ENCODE assay signal across 17 cellular contexts in genomic region chr14:76715927-76716200, GRCh38. TPM values are rescaled to one million over a fixed set of nuclear protein-coding genes. Genes with fewer than 3 reads are reported as not detected.
DNase-seq lines count a peak whose midpoint lies in the region; ATAC-seq and TF ChIP-seq lines count a peak whose summit lies in the region.
"Had no signal": no experiment of that assay in that cellular context is flagged by ENCODE, and none has a peak within 500 bp of the region (broad histone marks: within the 10 kb centered on the region; RNA-seq: fewer than 3 reads in every experiment).

No MANE protein-coding gene starts in this region.

- H3K27ac ChIP-seq in adrenal gland = peak overlapping the region; percentile 9 to 79 (median 66)
- H3K27ac ChIP-seq in right cardiac atrium (ENCODE audit: low read length) = peak overlapping the region; percentile 96
- H3K27ac ChIP-seq in parathyroid adenoma = peak overlapping the region; percentile 47
- peak overlapping the region in 1 of 4 donors; percentile 22 for H3K27ac ChIP-seq in Peyer's patch

- no peaks in the 10 kb centered on the region for H3K9me3 ChIP-seq in BE2C
- no peaks in the 10 kb centered on the region for H3K9me3 ChIP-seq in adrenal gland (replicated peaks in 1 of 3)
- no peaks in the 10 kb centered on the region for H3K9me3 ChIP-seq in right cardiac atrium (ENCODE audit: control insufficient read depth, low read length)
- H3K9me3 ChIP-seq in parathyroid adenoma (ENCODE audit: control insufficient read depth, low read length) = no peaks in the 10 kb centered on the region
- no peaks in the 10 kb centered on the region for H3K9me3 ChIP-seq in Peyer's patch

- peaks cover 25% of the 10 kb centered on the region for H3K4me1 ChIP-seq in BE2C
- H3K4me1 ChIP-seq in adrenal gland (replicated peaks in 1 of 2) = peaks cover 35 to 37% of the 10 kb centered on the region in 2 donors
- peaks cover 20% of the 10 kb centered on the region for H3K4me1 ChIP-seq in right cardiac atrium (ENCODE audit: control insufficient read depth, insufficient read depth, low read length)
- H3K4me1 ChIP-seq in parathyroid adenoma = no peaks in the 10 kb centered on the region
- H3K4me1 ChIP-seq in Peyer's patch = peaks cover 0 to 12% (median 5%) of the 10 kb centered on the region in 4 donors

- H3K36me3 ChIP-seq in BE2C = no peaks in the 10 kb centered on the region
- H3K36me3 ChIP-seq in adrenal gland (replicated peaks in 1 of 2) = no peaks in the 10 kb centered on the region
- H3K36me3 ChIP-seq in parathyroid adenoma (ENCODE audit: control insufficient read depth, insufficient read depth, low read length) = no peaks in the 10 kb centered on the region
- H3K36me3 ChIP-seq in Peyer's patch = no peaks in the 10 kb centered on the region

- TF ChIP-seq CTCF in BE2C (IDR thresholded peaks at IDR 0.05; ENCODE audit: low read depth, low read length) = no peak
- no peak for TF ChIP-seq CTCF in adrenal gland (IDR thresholded peaks at IDR 0.05)
- no peak for TF ChIP-seq CTCF in parathyroid adenoma (IDR thresholded peaks at IDR 0.05)
- TF ChIP-seq CTCF in Peyer's patch (IDR thresholded peaks at IDR 0.05) = no peak

- H3K27me3 ChIP-seq in BE2C = no peaks in the 10 kb centered on the region
- no peaks in the 10 kb centered on the region for H3K27me3 ChIP-seq in adrenal gland
- no peaks in the 10 kb centered on the region for H3K27me3 ChIP-seq in right cardiac atrium (ENCODE audit: control insufficient read depth, insufficient read depth)
- no peaks in the 10 kb centered on the region for H3K27me3 ChIP-seq in parathyroid adenoma (ENCODE audit: control insufficient read depth, insufficient read depth, low read length)
- no peaks in the 10 kb centered on the region for H3K27me3 ChIP-seq in Peyer's patch

- no peak overlapping the region for H3K4me2 ChIP-seq in parathyroid adenoma (ENCODE audit: low read length)

- WGBS in adrenal gland, 4 donors = 54 to 77% (median 65%) methylated on average over 5 of the region's 5 CpGs
- WGBS in right cardiac atrium = 46% methylated on average over 5 of the region's 5 CpGs

- TF ChIP-seq POLR2A in adrenal gland (IDR thresholded peaks at IDR 0.05) (no peak), Peyer's patch (IDR thresholded peaks at IDR 0.05) (no peak)

- no peak for ATAC-seq in right cardiac atrium
- no peak for ATAC-seq in HG03378 (IDR thresholded peaks at IDR 0.05; ENCODE audit: unreplicated experiment)
- ATAC-seq: Panc1, WTC11 had no signal

- intact Hi-C loops in adrenal gland (cut with DNase I) (no loop called here), right cardiac atrium (cut with DNase I) (no loop called here)

- H3K4me3 ChIP-seq in BE2C (ENCODE audit: low read depth, low read length) (peak overlapping the region; percentile 13), adrenal gland (no peak overlapping the region), right cardiac atrium (ENCODE audit: low read length) (no peak overlapping the region), parathyroid adenoma (ENCODE audit: low read depth, low read length) (no peak overlapping the region), Peyer's patch (no peak overlapping the region)

- H3K79me2 ChIP-seq in parathyroid adenoma = no peaks in the 10 kb centered on the region

- DNase-seq in BE2C (peak; percentile 46), adrenal gland (peak in 1 of 7 donors; percentile 17), right cardiac atrium (no peak), Peyer's patch (no peak)
- no peak for DNase-seq in activated naive CD4-positive, alpha-beta T cell (lab: John Stamatoyannopoulos, UW)
- DNase-seq in activated CD4-positive, alpha-beta T cell treated with anti-CD3 and anti-CD28 coated beads, Interleukin-2, amount 50 U/mL, for 4 hours = no peak
- DNase-seq: activated CD4-positive, alpha-beta memory T cell treated with anti-CD3 and anti-CD28 coated beads for 36 hours; activated T-cell treated with anti-CD3 and anti-CD28 coated beads, Interleukin-2, amount 50 U/mL, for 24 hours; CD4-positive, alpha-beta memory T cell; DMS79 treated with DMSO at 0.1 percent for 48 hours; hypothalamus; stimulated activated CD8-positive, alpha-beta memory T cell treated with anti-CD3 and anti-CD28 coated beads, Interleukin-4, amount 100 ng/mL, for 48 hours; substantia nigra had no signal

- H2AFZ ChIP-seq in parathyroid adenoma = no peak overlapping the region

- no peak overlapping the region for H3K9ac ChIP-seq in parathyroid adenoma

RNA-seq across cellular contexts. Expression of gene VASH1, which starts 45.4 kb away (rescaled TPM):
- polyA plus RNA-seq in BE2C (2012; ENCODE audit: insufficient read depth, insufficient read length, low read depth) = 38.5 TPM
- total RNA-seq in adrenal gland = 10 to 100 TPM; 13.6 to 58.5 (median 27.3) TPM
- polyA plus RNA-seq in adrenal gland = 10 to 100 TPM; 16.8 to 39.4 (median 21.0) TPM
- 10 to 100 TPM; 27.6 to 85.2 (median 37.5) TPM for total RNA-seq in right cardiac atrium
- polyA plus RNA-seq in right cardiac atrium = 23.1 TPM
- 10 to 100 TPM in 1 of 4 donors, 1 to 10 TPM in 3; 1.6 to 33.0 (median 3.2) TPM for total RNA-seq in Peyer's patch
